1 cellular context compared by ENCODE assay signal in genomic region chr1:40980068-40980452, GRCh38.
TF ChIP-seq lines count a peak whose summit lies in the region.

No MANE protein-coding gene starts in this region.

TF ChIP-seq in K562, 482 proteins besides CTCF, POLR2A, EP300 and RAD21 (continued from another document and continues in another):
- TF ChIP-seq ZNF609 (CRISPR knock-in tag; IDR thresholded peaks at IDR 0.05; ENCODE audit: borderline replicate concordance) = no peak
- TF ChIP-seq NFIC (IDR thresholded peaks at IDR 0.05) = no peak
- no peak for TF ChIP-seq SIRT6 (IDR thresholded peaks at IDR 0.05; ENCODE audit: low read depth, low read length)
- TF ChIP-seq CEBPG (CRISPR knock-in tag; IDR thresholded peaks at IDR 0.05) = no peak
- TF ChIP-seq CEBPG (tag; conservative IDR thresholded peaks at IDR 0.05 in 1 of 2, IDR thresholded peaks at IDR 0.05 in 1 of 2) = no peak
- no peak for TF ChIP-seq BMI1 (IDR thresholded peaks at IDR 0.05; ENCODE audit: low read length)
- TF ChIP-seq ZBTB7A (IDR thresholded peaks at IDR 0.05; ENCODE audit: borderline replicate concordance, control insufficient read depth, low read depth, low read length) = no peak
- TF ChIP-seq PPARD (CRISPR knock-in tag; IDR thresholded peaks at IDR 0.05) = no peak
- no peak for TF ChIP-seq RCOR1 (IDR thresholded peaks at IDR 0.05; ENCODE audit: borderline replicate concordance in 1 of 2, low read depth in 2 of 2, low read length in 2 of 2)
- TF ChIP-seq ZBTB5 (IDR thresholded peaks at IDR 0.05) = no peak
- no peak for TF ChIP-seq SLC30A9 (CRISPR knock-in tag; IDR thresholded peaks at IDR 0.05)
- peak; percentile 60 to 74 for TF ChIP-seq NONO (IDR thresholded peaks at IDR 0.05; ENCODE audit: low read depth in 2 of 2, low read length in 1 of 2)
- TF ChIP-seq MEIS2 (IDR thresholded peaks at IDR 0.05; ENCODE audit: partially characterized antibody) = no peak
- no peak for TF ChIP-seq HBP1 (CRISPR knock-in tag; IDR thresholded peaks at IDR 0.05)
- TF ChIP-seq ELF4 (CRISPR knock-in tag; IDR thresholded peaks at IDR 0.05) = no peak
- TF ChIP-seq CBX8 (IDR thresholded peaks at IDR 0.05; ENCODE audit: borderline replicate concordance, extremely low read depth, low read depth, low read length, poor library complexity, severe bottlenecking) = no peak
- no peak for TF ChIP-seq ATF3 (IDR thresholded peaks at IDR 0.05)
- TF ChIP-seq ATF3 (CRISPR knock-in tag; conservative IDR thresholded peaks at IDR 0.05) = no peak
- TF ChIP-seq PHF8 (IDR thresholded peaks at IDR 0.05; ENCODE audit: borderline replicate concordance, low read length) = peak; percentile 72; the same call in 1 of the 2 replicates
- no peak for TF ChIP-seq CREB3 (tag; conservative IDR thresholded peaks at IDR 0.05; ENCODE audit: low read depth)
- no peak for TF ChIP-seq ARID1B (IDR thresholded peaks at IDR 0.05)
- no peak for TF ChIP-seq HDGF (IDR thresholded peaks at IDR 0.05)
- TF ChIP-seq CHD2 (IDR thresholded peaks at IDR 0.05; ENCODE audit: low read depth, low read length) = no peak
- TF ChIP-seq ZSCAN32 (CRISPR knock-in tag; IDR thresholded peaks at IDR 0.05) = no peak
- TF ChIP-seq GABPA (tag; conservative IDR thresholded peaks at IDR 0.05; ENCODE audit: low read depth) = 0 out of 2 replicates have a peak, but pooled peaks have one; percentile 18
- no peak for TF ChIP-seq RFX1 (IDR thresholded peaks at IDR 0.05)
- TF ChIP-seq HINFP (tag; conservative IDR thresholded peaks at IDR 0.05; ENCODE audit: low read depth) = no peak
- TF ChIP-seq ZNF778 (CRISPR knock-in tag; IDR thresholded peaks at IDR 0.05) = no peak
- TF ChIP-seq MAFF (IDR thresholded peaks at IDR 0.05; ENCODE audit: low read length) = no peak
- TF ChIP-seq ETV1 (tag; conservative IDR thresholded peaks at IDR 0.05; ENCODE audit: low read depth) = no peak
- TF ChIP-seq TAF1 (IDR thresholded peaks at IDR 0.05; ENCODE audit: control insufficient read depth, extremely low read depth, insufficient read depth, low read length, severe bottlenecking) = no peak
- TF ChIP-seq PRDM10 (IDR thresholded peaks at IDR 0.05; ENCODE audit: partially characterized antibody) = no peak
- TF ChIP-seq SPI1 (IDR thresholded peaks at IDR 0.05; ENCODE audit: borderline replicate concordance, low read depth, low read length) = no peak
- no peak for TF ChIP-seq KAT8 (IDR thresholded peaks at IDR 0.05; ENCODE audit: low read depth)
- TF ChIP-seq CREBBP (IDR thresholded peaks at IDR 0.05; ENCODE audit: low read depth, low read length) = no peak
- TF ChIP-seq FOXJ2 (tag; IDR thresholded peaks at IDR 0.05) = no peak
- no peak for TF ChIP-seq PHB2 (IDR thresholded peaks at IDR 0.05; ENCODE audit: low read depth)
- TF ChIP-seq ATF6 (CRISPR knock-in tag; IDR thresholded peaks at IDR 0.05) = no peak
- no peak for TF ChIP-seq TSHZ1 (CRISPR knock-in tag; IDR thresholded peaks at IDR 0.05)
- no peak for TF ChIP-seq SMARCC2 (IDR thresholded peaks at IDR 0.05; ENCODE audit: low read depth)
